10 cellular contexts compared by ENCODE assay signal in genomic region chr1:64474639-64475038, GRCh38. TPM values are rescaled to one million over a fixed set of nuclear protein-coding genes. Genes with fewer than 3 reads are reported as not detected.
DNase-seq lines count a peak whose midpoint lies in the region; ATAC-seq and TF ChIP-seq lines count a peak whose summit lies in the region.
"Had no signal": no experiment of that assay in that cellular context is flagged by ENCODE, and none has a peak within 500 bp of the region (broad histone marks: within the 10 kb centered on the region; RNA-seq: fewer than 3 reads in every experiment).

No MANE protein-coding gene starts in this region.

- DNase-seq in Right ventricle myocardium inferior (ENCODE audit: missing footprints) (peak; percentile 82), cardiac septum (ENCODE audit: low spot score) (no peak), mammary epithelial cell (peak; percentile 43), kidney tubule cell (ENCODE audit: low spot score) (peak; percentile 63), ureter (ENCODE audit: low spot score) (peak; percentile 50), natural killer cell (no peak), NCI-H1930 (lab: John Stamatoyannopoulos, UW) (no peak)
- no peak for DNase-seq in stimulated activated naive CD8-positive, alpha-beta T cell treated with anti-CD3 and anti-CD28 coated beads, Interleukin-15, Interleukin-2, amounts not matched to agents 100 U/mL and 50 U/mL, for 24 hours
- DNase-seq: activated naive CD8-positive, alpha-beta T cell treated with anti-CD3 and anti-CD28 coated beads, Interleukin-2, amount 10 ng/mL, durations not matched to agents 7 days and 5 days had no signal

- no peaks in the 10 kb centered on the region for H4K20me1 ChIP-seq in mammary epithelial cell (ENCODE audit: insufficient read depth, low read length)

- H3K9me3 Mint-ChIP-seq in natural killer cell: no peaks in the 10 kb centered on the region
- H3K9me3 Mint-ChIP-seq: activated naive CD8-positive, alpha-beta T cell treated with anti-CD3 and anti-CD28 coated beads, Interleukin-2, amount 10 ng/mL, durations not matched to agents 7 days and 5 days had no signal

- peaks cover 31% of the 10 kb centered on the region for H3K4me1 ChIP-seq in mammary epithelial cell (ENCODE audit: insufficient read depth, low read length)

- H3K79me2 ChIP-seq in mammary epithelial cell (ENCODE audit: insufficient read depth, low read length): peaks cover 17% of the 10 kb centered on the region

- H3K4me1 Mint-ChIP-seq in natural killer cell: peaks cover 10 to 12% of the 10 kb centered on the region in 2 donors

- no TSS peak for BruUV-seq in mammary epithelial cell (replicated peaks; lab: Mats Ljungman, UMichigan)

- 42% methylated on average over 2 of the region's 2 CpGs for WGBS in mammary epithelial cell (ENCODE audit: low coverage, missing lambda C conversion rate)

- H3K9ac ChIP-seq in mammary epithelial cell (ENCODE audit: insufficient read depth, low read length): no peak overlapping the region

- H3K27ac ChIP-seq in mammary epithelial cell (ENCODE audit: insufficient read depth, low read depth, low read length): no peak overlapping the region

- H2AFZ ChIP-seq in mammary epithelial cell (ENCODE audit: low read depth, low read length): peak overlapping the region; percentile 1

- dilution Hi-C loops in mammary epithelial cell (cut with HindIII; ENCODE audit: low sequenced_read_pairs): no loop called here

- peaks cover 29 to 37% of the 10 kb centered on the region in 2 donors for H3K27me3 Mint-ChIP-seq in natural killer cell (ENCODE audit: low read depth in 2 of 2)

- no peak overlapping the region for H3K4me2 ChIP-seq in mammary epithelial cell (ENCODE audit: insufficient read depth, low read depth, low read length)

- no peaks in the 10 kb centered on the region for H3K36me3 Mint-ChIP-seq in natural killer cell
- H3K36me3 Mint-ChIP-seq: activated naive CD8-positive, alpha-beta T cell treated with anti-CD3 and anti-CD28 coated beads, Interleukin-2, amount 10 ng/mL, durations not matched to agents 7 days and 5 days had no signal

- no peak overlapping the region for H3K4me3 ChIP-seq in mammary epithelial cell (replicated peaks in 1 of 3; ENCODE audit: insufficient read depth in 1 of 3, low read depth in 2 of 3, low read length in 3 of 3)
- H3K4me3 ChIP-seq: GM12878 had no signal

- no peaks in the 10 kb centered on the region for H3K36me3 ChIP-seq in mammary epithelial cell (ENCODE audit: insufficient read depth, low read length)

- no peaks in the 10 kb centered on the region for H3K27me3 ChIP-seq in mammary epithelial cell (ENCODE audit: insufficient read depth, low read length)

- TF ChIP-seq CTCF in mammary epithelial cell (conservative IDR thresholded peaks at IDR 0.05 in 1 of 2, IDR thresholded peaks at IDR 0.05 in 1 of 2; ENCODE audit: extremely low read depth in 1 of 2, insufficient read depth in 1 of 2, low read depth in 1 of 2, low read length in 2 of 2) (no peak), natural killer cell (IDR thresholded peaks at IDR 0.05) (no peak)

- H3K4me3 Mint-ChIP-seq in natural killer cell: no peak overlapping the region
- H3K4me3 Mint-ChIP-seq: activated naive CD8-positive, alpha-beta T cell treated with anti-CD3 and anti-CD28 coated beads, Interleukin-2, amount 10 ng/mL, durations not matched to agents 7 days and 5 days had no signal

- no peaks in the 10 kb centered on the region for H3K9me3 ChIP-seq in mammary epithelial cell (replicated peaks; ENCODE audit: insufficient read depth, low read length)

- CTCF ChIA-PET in mammary epithelial cell (lab: Charles Lee; ENCODE audit: low non-redundant PET): no interaction called here

- in situ Hi-C loops in mammary epithelial cell (cut with MboI; ENCODE audit: low sequenced_read_pairs in 2 of 2): no loop called here

- peak; percentile 19 for ATAC-seq in Right ventricle myocardium inferior
- no peak for ATAC-seq in stimulated activated naive CD8-positive, alpha-beta T cell treated with anti-CD3 and anti-CD28 coated beads, Interleukin-15, Interleukin-2, amounts not matched to agents 100 U/mL and 50 U/mL, for 24 hours
- no peak for ATAC-seq in natural killer cell
- ATAC-seq: GM12878 had no signal

- no peak overlapping the region for H3K27ac Mint-ChIP-seq in natural killer cell
- H3K27ac Mint-ChIP-seq: activated naive CD8-positive, alpha-beta T cell treated with anti-CD3 and anti-CD28 coated beads, Interleukin-2, amount 10 ng/mL, durations not matched to agents 7 days and 5 days had no signal

- intact Hi-C loops in Right ventricle myocardium inferior (cut with DNase I): loop anchor here (5.0 kb wide), 2 partner anchors 38 to 178 kb away; no protein-coding TSS in a partner anchor
- intact Hi-C loops in cardiac septum (cut with DNase I): loop anchor here (5.0 to 10.0 kb wide), 6 partner anchors 38 to 350 kb away; partner anchors contain the start of gene RAVER2
- intact Hi-C loops in mammary epithelial cell (cut with micrococcal nuclease): loop anchor here (5.0 kb wide), 2 partner anchors 33 to 203 kb away; no protein-coding TSS in a partner anchor
- intact Hi-C loops in natural killer cell (cut with micrococcal nuclease): no loop called here

RNA-seq across cellular contexts. Expression of gene CACHD1, which starts 4.7 kb away (rescaled TPM):
- total RNA-seq in Right ventricle myocardium inferior (4.9 TPM), cardiac septum (2.9 TPM), mammary epithelial cell (10 to 100 TPM in 1 of 2 donors, 1 to 10 TPM in 1; 4.6 to 12.0 TPM), ureter (14.2 TPM), natural killer cell (not detected)
- polyA plus RNA-seq in mammary epithelial cell: 1.7 TPM
- 12.6 TPM for polyA minus RNA-seq in mammary epithelial cell
- polyA plus RNA-seq: GM12878 had no signal

Comparison
In these comparisons a context has a peak if more than half of its experiments do, and no peak if none do; other contexts are left out.
1. DNase-seq: peak in Right ventricle myocardium inferior (single experiment), mammary epithelial cell (single experiment), kidney tubule cell (single experiment) and ureter (single experiment); none in cardiac septum (single experiment), stimulated activated naive CD8-positive, alpha-beta T cell treated with anti-CD3 and anti-CD28 coated beads, Interleukin-15, Interleukin-2, amounts not matched to agents 100 U/mL and 50 U/mL, for 24 hours (single experiment), natural killer cell (single experiment) and NCI-H1930 (0 of 2).